ENCODE assay signal across 14 cellular contexts in the genomic region with DNA sequence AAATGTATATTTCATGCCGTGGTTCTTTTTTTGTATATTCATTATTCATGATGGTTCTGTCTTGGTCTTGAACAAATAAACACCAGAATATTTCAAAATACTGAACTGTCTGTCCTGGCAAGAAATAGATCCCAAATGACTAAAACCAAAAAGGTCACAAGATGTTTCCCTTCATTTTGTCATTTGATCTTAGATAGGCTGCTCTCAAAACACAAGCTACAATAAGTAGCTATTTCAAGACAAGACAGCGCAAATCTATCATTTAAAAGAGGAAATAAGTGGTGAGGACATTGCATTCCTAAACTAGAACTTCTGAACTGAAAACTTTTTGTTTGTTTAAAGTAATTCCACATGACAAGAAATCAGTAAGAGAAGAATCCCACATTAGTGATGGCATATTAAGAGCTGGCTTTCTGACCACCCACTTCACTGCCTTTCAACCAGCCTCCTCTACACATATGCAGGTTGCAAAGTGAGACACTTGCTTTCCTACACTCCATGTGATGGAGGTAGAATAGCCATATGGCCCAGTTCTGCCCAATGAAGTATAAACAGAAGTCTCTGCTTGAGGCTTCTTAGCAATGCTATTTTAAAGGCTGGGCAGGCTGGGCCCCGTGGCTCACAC. TPM values are rescaled to one million over a fixed set of nuclear protein-coding genes. Genes with fewer than 3 reads are reported as not detected.
DNase-seq lines count a peak whose midpoint lies in the region; ATAC-seq, FAIRE-seq and TF ChIP-seq lines count a peak whose summit lies in the region.
"Had no signal": no experiment of that assay in that cellular context is flagged by ENCODE, and none has a peak within 500 bp of the region (broad histone marks: within the 10 kb centered on the region; RNA-seq: fewer than 3 reads in every experiment).

No MANE protein-coding gene starts in this region.

- no peak for TF ChIP-seq POLR2A in heart left ventricle (IDR thresholded peaks at IDR 0.05)

- H3K9me3 ChIP-seq in heart left ventricle, result peaks cover 0 to 15% (median 5%) of the 10 kb centered on the region in 12 donors
- no peaks in the 10 kb centered on the region for H3K9me3 ChIP-seq in duodenal mucosa (ENCODE audit: control insufficient read depth in 1 of 2, low read length in 2 of 2)
- no peaks in the 10 kb centered on the region for H3K9me3 ChIP-seq in lower lobe of right lung
- H3K9me3 ChIP-seq: Peyer's patch had no signal

- peaks cover 5% of the 10 kb centered on the region for H3K9me3 Mint-ChIP-seq in activated T-helper 1 cell treated with anti-CD3 and anti-CD28 coated beads, Interleukin-12 subunit alpha, Interleukin-12 subunit beta, Interleukin-2, Interleukin-4 antibody, amounts not matched to agents 30 ng/mL and 10 ng/mL and 1 ng/mL, durations not matched to agents 14 hours and 24 hours and 36 hours

- peak; percentile 41 to 65 (median 52) for ATAC-seq in heart left ventricle
- peak; percentile 41 to 50 for ATAC-seq in lower lobe of right lung
- ATAC-seq: activated CD8-positive, alpha-beta T cell treated with anti-CD3 and anti-CD28 coated beads, Interleukin-2, amount 10 ng/mL, durations not matched to agents 7 days and 5 days; activated naive CD4-positive, alpha-beta T cell treated with anti-CD3 and anti-CD28 coated beads, Interleukin-2, amount 50 U/mL, for 72 hours had no signal

- 51 to 69% (median 60%) methylated on average over 3 of the region's 3 CpGs for WGBS in heart left ventricle, 4 donors

- H3K4me1 ChIP-seq in heart left ventricle (peaks cover 0 to 25% (median 15%) of the 10 kb centered on the region in 12 donors), duodenal mucosa (ENCODE audit: control insufficient read depth in 1 of 2, insufficient read depth in 2 of 2, low read length in 2 of 2) (peaks cover 11 to 14% of the 10 kb centered on the region in 2 donors), lower lobe of right lung (peaks cover 14% of the 10 kb centered on the region)

- H3K36me3 ChIP-seq in heart left ventricle (no peaks in the 10 kb centered on the region), duodenal mucosa (ENCODE audit: control insufficient read depth in 1 of 2, insufficient read depth in 2 of 2, low read length in 2 of 2) (no peaks in the 10 kb centered on the region), lower lobe of right lung (no peaks in the 10 kb centered on the region)
- H3K36me3 ChIP-seq: Peyer's patch had no signal

- no peak for FAIRE-seq in RCC 7860 (lab: Jason Lieb, UNC)

- no peak overlapping the region for H3K4me3 Mint-ChIP-seq in activated T-helper 1 cell treated with anti-CD3 and anti-CD28 coated beads, Interleukin-12 subunit alpha, Interleukin-12 subunit beta, Interleukin-2, Interleukin-4 antibody, amounts not matched to agents 30 ng/mL and 10 ng/mL and 1 ng/mL, durations not matched to agents 14 hours and 24 hours and 36 hours
- H3K4me3 Mint-ChIP-seq: activated CD8-positive, alpha-beta T cell treated with anti-CD3 and anti-CD28 coated beads, Interleukin-2, amount 10 ng/mL, durations not matched to agents 7 days and 5 days; type B pancreatic cell had no signal

- DNase-seq in heart left ventricle (no peak), cardiac septum (ENCODE audit: low spot score) (no peak), lower lobe of right lung (no peak), NCI-H510A treated with DMSO at 0.1 percent for 48 hours (lab: John Stamatoyannopoulos, UW) (no peak), RCC 7860 (ENCODE audit: low spot score) (no peak), middle frontal gyrus (ENCODE audit: extremely low spot score, low spot score) (no peak)
- no peak for DNase-seq in activated T-helper 1 cell treated with anti-CD3 and anti-CD28 coated beads, Interleukin-12 subunit alpha, Interleukin-12 subunit beta, Interleukin-2, Interleukin-4 antibody, amounts not matched to agents 30 ng/mL and 10 ng/mL and 1 ng/mL, durations not matched to agents 14 hours and 24 hours and 36 hours (ENCODE audit: low spot score)
- DNase-seq: activated CD8-positive, alpha-beta T cell treated with anti-CD3 and anti-CD28 coated beads, Interleukin-2, amount 10 ng/mL, durations not matched to agents 7 days and 5 days; DND-41; hippocampal formation; Peyer's patch had no signal

- no peaks in the 10 kb centered on the region for H3K36me3 Mint-ChIP-seq in activated T-helper 1 cell treated with anti-CD3 and anti-CD28 coated beads, Interleukin-12 subunit alpha, Interleukin-12 subunit beta, Interleukin-2, Interleukin-4 antibody, amounts not matched to agents 30 ng/mL and 10 ng/mL and 1 ng/mL, durations not matched to agents 14 hours and 24 hours and 36 hours (ENCODE audit: low read depth)
- H3K36me3 Mint-ChIP-seq: type B pancreatic cell had no signal

- H3K27ac ChIP-seq in heart left ventricle (peak overlapping the region in 10 of 12 donors; percentile 1 to 56 (median 40)), duodenal mucosa (ENCODE audit: low read depth, low read length) (peak overlapping the region; percentile 13), lower lobe of right lung (no peak overlapping the region)

- H3K4me3 ChIP-seq in heart left ventricle (no peak overlapping the region), duodenal mucosa (ENCODE audit: low read depth in 1 of 2, low read length in 2 of 2) (no peak overlapping the region), lower lobe of right lung (no peak overlapping the region)
- H3K4me3 ChIP-seq: Peyer's patch had no signal

- H3K27me3 ChIP-seq in heart left ventricle (no peaks in the 10 kb centered on the region), duodenal mucosa (ENCODE audit: control insufficient read depth in 1 of 2, insufficient read depth in 2 of 2, low read length in 2 of 2) (no peaks in the 10 kb centered on the region), lower lobe of right lung (ENCODE audit: low read depth) (no peaks in the 10 kb centered on the region)
- H3K27me3 ChIP-seq: Peyer's patch had no signal

- intact Hi-C loops in heart left ventricle (cut with DNase I) (no loop called here), cardiac septum (cut with DNase I) (no loop called here), lower lobe of right lung (cut with DNase I) (no loop called here)
- intact Hi-C loops in activated T-helper 1 cell treated with anti-CD3 and anti-CD28 coated beads, Interleukin-12 subunit alpha, Interleukin-12 subunit beta, Interleukin-2, Interleukin-4 antibody, amounts not matched to agents 30 ng/mL and 10 ng/mL and 1 ng/mL, durations not matched to agents 14 hours and 24 hours and 36 hours (cut with micrococcal nuclease), result no loop called here

- no peak overlapping the region for H3K27ac Mint-ChIP-seq in activated T-helper 1 cell treated with anti-CD3 and anti-CD28 coated beads, Interleukin-12 subunit alpha, Interleukin-12 subunit beta, Interleukin-2, Interleukin-4 antibody, amounts not matched to agents 30 ng/mL and 10 ng/mL and 1 ng/mL, durations not matched to agents 14 hours and 24 hours and 36 hours
- H3K27ac Mint-ChIP-seq: activated CD8-positive, alpha-beta T cell treated with anti-CD3 and anti-CD28 coated beads, Interleukin-2, amount 10 ng/mL, durations not matched to agents 7 days and 5 days; activated naive CD4-positive, alpha-beta T cell treated with anti-CD3 and anti-CD28 coated beads, Interleukin-2, amount 50 U/mL, for 72 hours; type B pancreatic cell had no signal

- peaks cover 5% of the 10 kb centered on the region for H3K4me1 Mint-ChIP-seq in activated T-helper 1 cell treated with anti-CD3 and anti-CD28 coated beads, Interleukin-12 subunit alpha, Interleukin-12 subunit beta, Interleukin-2, Interleukin-4 antibody, amounts not matched to agents 30 ng/mL and 10 ng/mL and 1 ng/mL, durations not matched to agents 14 hours and 24 hours and 36 hours (ENCODE audit: low read depth)

- no peak for TF ChIP-seq CTCF in heart left ventricle (IDR thresholded peaks at IDR 0.05)
- no peak for TF ChIP-seq CTCF in lower lobe of right lung (IDR thresholded peaks at IDR 0.05)

- H3K9ac ChIP-seq in duodenal mucosa (ENCODE audit: low read depth in 1 of 2, low read length in 2 of 2), result no peak overlapping the region

- H3K27me3 Mint-ChIP-seq in activated T-helper 1 cell treated with anti-CD3 and anti-CD28 coated beads, Interleukin-12 subunit alpha, Interleukin-12 subunit beta, Interleukin-2, Interleukin-4 antibody, amounts not matched to agents 30 ng/mL and 10 ng/mL and 1 ng/mL, durations not matched to agents 14 hours and 24 hours and 36 hours (ENCODE audit: insufficient read depth), result peaks cover 10% of the 10 kb centered on the region
- H3K27me3 Mint-ChIP-seq: type B pancreatic cell had no signal

RNA-seq across cellular contexts. Expression of gene CCDC28A, which starts 54.4 kb away (rescaled TPM):
- total RNA-seq in heart left ventricle, result 10 to 100 TPM in 4 of 9 donors, 1 to 10 TPM in 5; 4.6 to 13.6 (median 7.8) TPM
- polyA plus RNA-seq in heart left ventricle, result 10 to 100 TPM in 1 of 2 donors, 1 to 10 TPM in 1; 7.4 to 11.5 TPM
- total RNA-seq in cardiac septum, result 7.9 TPM
- 30.8 TPM for total RNA-seq in lower lobe of right lung
- total RNA-seq in activated T-helper 1 cell treated with anti-CD3 and anti-CD28 coated beads, Interleukin-12 subunit alpha, Interleukin-12 subunit beta, Interleukin-2, Interleukin-4 antibody, amounts not matched to agents 30 ng/mL and 10 ng/mL and 1 ng/mL, durations not matched to agents 14 hours and 24 hours and 36 hours, result 16.1 and 17.9 TPM in 2 replicates
